ENCODE assay signal across 1 cellular context in genomic region chr3:128496602-128497304, GRCh38.
A peak's percentile ranks its signal among the peaks of the same experiment; 100 is the strongest.
TF ChIP-seq lines count a peak whose summit lies in the region.

No MANE protein-coding gene starts in this region.

TF ChIP-seq in K562, 482 proteins besides CTCF, POLR2A, EP300 and RAD21 (continued from another document and continues in another):
- TF ChIP-seq ETV6 (IDR thresholded peaks at IDR 0.05; ENCODE audit: borderline replicate concordance in 1 of 2, low read depth in 2 of 2, low read length in 1 of 2) (no peak), ETV6 (CRISPR knock-in tag; IDR thresholded peaks at IDR 0.05; ENCODE audit: borderline replicate concordance) (peak; percentile 77; the same call in 1 of the 2 replicates), RBM15 (IDR thresholded peaks at IDR 0.05; ENCODE audit: insufficient read depth, low read length) (no peak), PURB (CRISPR knock-in tag; IDR thresholded peaks at IDR 0.05; ENCODE audit: low read depth) (no peak), CEBPG (CRISPR knock-in tag; IDR thresholded peaks at IDR 0.05) (peak; percentile 37; the same call in 1 of the 2 replicates), CEBPG (tag; conservative IDR thresholded peaks at IDR 0.05 in 1 of 2, IDR thresholded peaks at IDR 0.05 in 1 of 2) (no peak), TBL1XR1 (IDR thresholded peaks at IDR 0.05; ENCODE audit: low read length in 2 of 2) (no peak; a peak in 1 of 4 replicates), RBM22 (IDR thresholded peaks at IDR 0.05; ENCODE audit: low read depth, low read length, poor library complexity, severe bottlenecking) (peak; percentile 80), ZNF780A (CRISPR knock-in tag; IDR thresholded peaks at IDR 0.05) (no peak), HES1 (IDR thresholded peaks at IDR 0.05; ENCODE audit: low read depth) (peak; percentile 29; the same call in 1 of the 2 replicates), OTX1 (CRISPR knock-in tag; IDR thresholded peaks at IDR 0.05) (0 out of 2 replicates have a peak, but pooled peaks have one; percentile 5), SFPQ (IDR thresholded peaks at IDR 0.05; ENCODE audit: low read depth, low read length) (no peak), ZNF124 (CRISPR knock-in tag; IDR thresholded peaks at IDR 0.05) (no peak), CAMTA2 (CRISPR knock-in tag; conservative IDR thresholded peaks at IDR 0.05) (no peak; the same call in 1 of the 2 replicates), SRSF9 (IDR thresholded peaks at IDR 0.05; ENCODE audit: borderline replicate concordance, low read depth, low read length) (no peak), SP2 (IDR thresholded peaks at IDR 0.05; ENCODE audit: extremely low read depth, low read depth, low read length, poor library complexity, severe bottlenecking) (no peak), ZFP1 (CRISPR knock-in tag; IDR thresholded peaks at IDR 0.05) (no peak), PTBP1 (IDR thresholded peaks at IDR 0.05; ENCODE audit: low read depth, low read length) (no peak), ZBTB1 (CRISPR knock-in tag; IDR thresholded peaks at IDR 0.05; ENCODE audit: borderline replicate concordance, low read depth) (peak; percentile 71; the same call in 1 of the 2 replicates), SMAD3 (CRISPR knock-in tag; conservative IDR thresholded peaks at IDR 0.05) (no peak), HDGF (IDR thresholded peaks at IDR 0.05) (no peak), ZNF778 (CRISPR knock-in tag; IDR thresholded peaks at IDR 0.05) (no peak), ZNF644 (tag; IDR thresholded peaks at IDR 0.05; ENCODE audit: low read depth) (0 out of 2 replicates have a peak, but pooled peaks have one; percentile 22), ZBTB43 (CRISPR knock-in tag; IDR thresholded peaks at IDR 0.05) (peak; percentile 94), MAFG (tag; conservative IDR thresholded peaks at IDR 0.05) (no peak), NUFIP1 (IDR thresholded peaks at IDR 0.05; ENCODE audit: partially characterized antibody) (no peak), NFIC (IDR thresholded peaks at IDR 0.05) (no peak), SOX6 (IDR thresholded peaks at IDR 0.05) (peak; percentile 86), ZFX (CRISPR knock-in tag; IDR thresholded peaks at IDR 0.05) (peak; percentile 43; the same call in 1 of the 2 replicates), BRCA1 (IDR thresholded peaks at IDR 0.05) (no peak), BRCA1 (CRISPR knock-in tag; IDR thresholded peaks at IDR 0.05) (no peak), NKRF (IDR thresholded peaks at IDR 0.05; ENCODE audit: borderline replicate concordance) (no peak), MBD2 (IDR thresholded peaks at IDR 0.05; ENCODE audit: borderline replicate concordance, low read depth) (0 out of 2 replicates have a peak, but pooled peaks have one; percentile 12), MYNN (IDR thresholded peaks at IDR 0.05) (peak; percentile 88), MYNN (CRISPR knock-in tag; IDR thresholded peaks at IDR 0.05) (no peak), MAZ (CRISPR knock-in tag; conservative IDR thresholded peaks at IDR 0.05 in 1 of 2, IDR thresholded peaks at IDR 0.05 in 1 of 2) (no peak), NFXL1 (CRISPR knock-in tag; IDR thresholded peaks at IDR 0.05) (no peak)
- TF ChIP-seq, protein P1, sequence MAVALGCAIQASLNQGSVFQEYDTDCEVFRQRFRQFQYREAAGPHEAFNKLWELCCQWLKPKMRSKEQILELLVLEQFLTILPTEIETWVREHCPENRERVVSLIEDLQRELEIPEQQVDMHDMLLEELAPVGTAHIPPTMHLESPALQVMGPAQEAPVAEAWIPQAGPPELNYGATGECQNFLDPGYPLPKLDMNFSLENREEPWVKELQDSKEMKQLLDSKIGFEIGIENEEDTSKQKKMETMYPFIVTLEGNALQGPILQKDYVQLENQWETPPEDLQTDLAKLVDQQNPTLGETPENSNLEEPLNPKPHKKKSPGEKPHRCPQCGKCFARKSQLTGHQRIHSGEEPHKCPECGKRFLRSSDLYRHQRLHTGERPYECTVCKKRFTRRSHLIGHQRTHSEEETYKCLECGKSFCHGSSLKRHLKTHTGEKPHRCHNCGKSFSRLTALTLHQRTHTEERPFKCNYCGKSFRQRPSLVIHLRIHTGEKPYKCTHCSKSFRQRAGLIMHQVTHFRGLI (CRISPR knock-in tag; IDR thresholded peaks at IDR 0.05): no peak
- TF ChIP-seq, protein P2, sequence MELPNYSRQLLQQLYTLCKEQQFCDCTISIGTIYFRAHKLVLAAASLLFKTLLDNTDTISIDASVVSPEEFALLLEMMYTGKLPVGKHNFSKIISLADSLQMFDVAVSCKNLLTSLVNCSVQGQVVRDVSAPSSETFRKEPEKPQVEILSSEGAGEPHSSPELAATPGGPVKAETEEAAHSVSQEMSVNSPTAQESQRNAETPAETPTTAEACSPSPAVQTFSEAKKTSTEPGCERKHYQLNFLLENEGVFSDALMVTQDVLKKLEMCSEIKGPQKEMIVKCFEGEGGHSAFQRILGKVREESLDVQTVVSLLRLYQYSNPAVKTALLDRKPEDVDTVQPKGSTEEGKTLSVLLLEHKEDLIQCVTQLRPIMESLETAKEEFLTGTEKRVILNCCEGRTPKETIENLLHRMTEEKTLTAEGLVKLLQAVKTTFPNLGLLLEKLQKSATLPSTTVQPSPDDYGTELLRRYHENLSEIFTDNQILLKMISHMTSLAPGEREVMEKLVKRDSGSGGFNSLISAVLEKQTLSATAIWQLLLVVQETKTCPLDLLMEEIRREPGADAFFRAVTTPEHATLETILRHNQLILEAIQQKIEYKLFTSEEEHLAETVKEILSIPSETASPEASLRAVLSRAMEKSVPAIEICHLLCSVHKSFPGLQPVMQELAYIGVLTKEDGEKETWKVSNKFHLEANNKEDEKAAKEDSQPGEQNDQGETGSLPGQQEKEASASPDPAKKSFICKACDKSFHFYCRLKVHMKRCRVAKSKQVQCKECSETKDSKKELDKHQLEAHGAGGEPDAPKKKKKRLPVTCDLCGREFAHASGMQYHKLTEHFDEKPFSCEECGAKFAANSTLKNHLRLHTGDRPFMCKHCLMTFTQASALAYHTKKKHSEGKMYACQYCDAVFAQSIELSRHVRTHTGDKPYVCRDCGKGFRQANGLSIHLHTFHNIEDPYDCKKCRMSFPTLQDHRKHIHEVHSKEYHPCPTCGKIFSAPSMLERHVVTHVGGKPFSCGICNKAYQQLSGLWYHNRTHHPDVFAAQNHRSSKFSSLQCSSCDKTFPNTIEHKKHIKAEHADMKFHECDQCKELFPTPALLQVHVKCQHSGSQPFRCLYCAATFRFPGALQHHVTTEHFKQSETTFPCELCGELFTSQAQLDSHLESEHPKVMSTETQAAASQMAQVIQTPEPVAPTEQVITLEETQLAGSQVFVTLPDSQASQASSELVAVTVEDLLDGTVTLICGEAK (IDR thresholded peaks at IDR 0.05): no peak
- TF ChIP-seq, protein P2 (CRISPR knock-in tag; IDR thresholded peaks at IDR 0.05): no peak
- TF ChIP-seq, protein P3, sequence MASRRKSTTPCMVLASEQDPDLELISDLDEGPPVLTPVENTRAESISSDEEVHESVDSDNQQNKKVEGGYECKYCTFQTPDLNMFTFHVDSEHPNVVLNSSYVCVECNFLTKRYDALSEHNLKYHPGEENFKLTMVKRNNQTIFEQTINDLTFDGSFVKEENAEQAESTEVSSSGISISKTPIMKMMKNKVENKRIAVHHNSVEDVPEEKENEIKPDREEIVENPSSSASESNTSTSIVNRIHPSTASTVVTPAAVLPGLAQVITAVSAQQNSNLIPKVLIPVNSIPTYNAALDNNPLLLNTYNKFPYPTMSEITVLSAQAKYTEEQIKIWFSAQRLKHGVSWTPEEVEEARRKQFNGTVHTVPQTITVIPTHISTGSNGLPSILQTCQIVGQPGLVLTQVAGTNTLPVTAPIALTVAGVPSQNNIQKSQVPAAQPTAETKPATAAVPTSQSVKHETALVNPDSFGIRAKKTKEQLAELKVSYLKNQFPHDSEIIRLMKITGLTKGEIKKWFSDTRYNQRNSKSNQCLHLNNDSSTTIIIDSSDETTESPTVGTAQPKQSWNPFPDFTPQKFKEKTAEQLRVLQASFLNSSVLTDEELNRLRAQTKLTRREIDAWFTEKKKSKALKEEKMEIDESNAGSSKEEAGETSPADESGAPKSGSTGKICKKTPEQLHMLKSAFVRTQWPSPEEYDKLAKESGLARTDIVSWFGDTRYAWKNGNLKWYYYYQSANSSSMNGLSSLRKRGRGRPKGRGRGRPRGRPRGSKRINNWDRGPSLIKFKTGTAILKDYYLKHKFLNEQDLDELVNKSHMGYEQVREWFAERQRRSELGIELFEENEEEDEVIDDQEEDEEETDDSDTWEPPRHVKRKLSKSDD (conservative IDR thresholded peaks at IDR 0.05; ENCODE audit: low read length): no peak
- TF ChIP-seq, protein P4, sequence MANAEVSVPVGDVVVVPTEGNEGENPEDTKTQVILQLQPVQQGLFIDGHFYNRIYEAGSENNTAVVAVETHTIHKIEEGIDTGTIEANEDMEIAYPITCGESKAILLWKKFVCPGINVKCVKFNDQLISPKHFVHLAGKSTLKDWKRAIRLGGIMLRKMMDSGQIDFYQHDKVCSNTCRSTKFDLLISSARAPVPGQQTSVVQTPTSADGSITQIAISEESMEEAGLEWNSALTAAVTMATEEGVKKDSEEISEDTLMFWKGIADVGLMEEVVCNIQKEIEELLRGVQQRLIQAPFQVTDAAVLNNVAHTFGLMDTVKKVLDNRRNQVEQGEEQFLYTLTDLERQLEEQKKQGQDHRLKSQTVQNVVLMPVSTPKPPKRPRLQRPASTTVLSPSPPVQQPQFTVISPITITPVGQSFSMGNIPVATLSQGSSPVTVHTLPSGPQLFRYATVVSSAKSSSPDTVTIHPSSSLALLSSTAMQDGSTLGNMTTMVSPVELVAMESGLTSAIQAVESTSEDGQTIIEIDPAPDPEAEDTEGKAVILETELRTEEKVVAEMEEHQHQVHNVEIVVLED (CRISPR knock-in tag; IDR thresholded peaks at IDR 0.05): no peak
